11 cellular contexts compared by ENCODE assay signal in genomic region chr2:240134466-240134865, GRCh38. TPM values are rescaled to one million over a fixed set of nuclear protein-coding genes. Genes with fewer than 3 reads are reported as not detected.
DNase-seq lines count a peak whose midpoint lies in the region; ATAC-seq, FAIRE-seq and TF ChIP-seq lines count a peak whose summit lies in the region.
"Had no signal": no experiment of that assay in that cellular context is flagged by ENCODE, and none has a peak within 500 bp of the region (broad histone marks: within the 10 kb centered on the region; RNA-seq: fewer than 3 reads in every experiment).

No MANE protein-coding gene starts in this region.

- H3K4me3 ChIP-seq in A549 (peak overlapping the region; percentile 97; the same call in 1 of the 3 replicates), mesendoderm (ENCODE audit: low read length) (no peak overlapping the region), WERI-Rb-1 (ENCODE audit: low read depth, low read length) (no peak overlapping the region), gastroesophageal sphincter (no peak overlapping the region), mucosa of descending colon (no peak overlapping the region)

- H2BK20ac ChIP-seq in H9 (ENCODE audit: low read depth, low read length, poor library complexity, severe bottlenecking): no peak overlapping the region

- H3K4ac ChIP-seq in H9 (ENCODE audit: low read depth, low read length): no peak overlapping the region
- H3K4ac ChIP-seq in mesendoderm (ENCODE audit: low read depth, low read length): no peak overlapping the region

- H3K4me2 ChIP-seq in A549 (peak overlapping the region; percentile 88), H9 (ENCODE audit: insufficient read depth, insufficient read length, low read length) (peak overlapping the region; percentile 92), mesendoderm (ENCODE audit: low read length) (no peak overlapping the region)

- no peak overlapping the region for H4K91ac ChIP-seq in H9 (ENCODE audit: insufficient read length, low read depth, low read length)

- POLR2A ChIA-PET in A549 (lab: Yijun Ruan, JAX) (no interaction called here), HEK293T (lab: Yijun Ruan, JAX) (no interaction called here)

- no peak overlapping the region for H2AK5ac ChIP-seq in H9 (ENCODE audit: insufficient read length, low read length)
- no peak overlapping the region for H2AK5ac ChIP-seq in mesendoderm (ENCODE audit: low read length)

- H3K79me2 ChIP-seq in H9 (ENCODE audit: insufficient read depth, low read length): peaks cover 13% of the 10 kb centered on the region; the same call in 1 of the 2 replicates
- peaks cover 18% of the 10 kb centered on the region for H3K79me2 ChIP-seq in mesendoderm (ENCODE audit: control insufficient read depth, insufficient read depth, low read length)

- no peak for FAIRE-seq in A549 (lab: Jason Lieb, UNC)

- CTCF ChIA-PET in A549 (lab: Yijun Ruan, JAX) (interaction anchor here (1.0 to 3.9 kb wide), 4 partner anchors 9 to 73 kb away, joined by 3 to 29 read pairs (median 4); no protein-coding TSS in a partner anchor), HEK293T (lab: Yijun Ruan, JAX) (no interaction called here)

- no peaks in the 10 kb centered on the region for H4K20me1 ChIP-seq in H9 (ENCODE audit: control insufficient read depth, insufficient read depth, insufficient read length)

- no peak overlapping the region for H3T11ph ChIP-seq in H9 (ENCODE audit: low read length)

- H3K56ac ChIP-seq in H9 (ENCODE audit: insufficient read length, low read depth, low read length) (no peak overlapping the region), mesendoderm (ENCODE audit: low read length) (peak overlapping the region; percentile 9)

- no peak overlapping the region for H3K9ac ChIP-seq in H9 (ENCODE audit: extremely low read depth, insufficient read length, low read length)
- H3K9ac ChIP-seq in mesendoderm (ENCODE audit: low read length): peak overlapping the region; percentile 88

- no peak for DNase-seq in A549 (ENCODE audit: low read depth in 1 of 2, low spot score in 1 of 2)
- peak; percentile 17 for DNase-seq in H9
- no peak for DNase-seq in mesendoderm
- no peak for DNase-seq in HEK293T (ENCODE audit: extremely low spot score)
- no peak for DNase-seq in WERI-Rb-1
- DNase-seq in mucosa of descending colon: no peak
- DNase-seq: activated CD4-positive, CD25-positive, alpha-beta regulatory T cell had no signal

- peaks cover 9% of the 10 kb centered on the region for H3K36me3 ChIP-seq in mesendoderm (ENCODE audit: control insufficient read depth, insufficient read depth, low read length)
- H3K36me3 ChIP-seq in WERI-Rb-1: peaks cover 44% of the 10 kb centered on the region
- peaks cover 0 to 45% of the 10 kb centered on the region in 2 donors for H3K36me3 ChIP-seq in gastroesophageal sphincter
- peaks cover 5% of the 10 kb centered on the region for H3K36me3 ChIP-seq in mucosa of descending colon (ENCODE audit: low read depth)

- H3K9me3 Mint-ChIP-seq in H9: no peaks in the 10 kb centered on the region
- H3K9me3 Mint-ChIP-seq in activated naive CD8-positive, alpha-beta T cell (ENCODE audit: low read depth): no peaks in the 10 kb centered on the region

- peaks cover 15 to 23% of the 10 kb centered on the region in 2 experiments for H3K4me1 Mint-ChIP-seq in H9
- peaks cover 27% of the 10 kb centered on the region for H3K4me1 Mint-ChIP-seq in activated naive CD8-positive, alpha-beta T cell (ENCODE audit: low read depth)

- peak overlapping the region; percentile 95 to 98 for H3K4me3 Mint-ChIP-seq in H9
- H3K4me3 Mint-ChIP-seq in activated naive CD8-positive, alpha-beta T cell: peak overlapping the region; percentile 96

- H4K8ac ChIP-seq in H9 (replicated peaks; ENCODE audit: insufficient read length, low read depth, low read length): no peak overlapping the region
- no peak overlapping the region for H4K8ac ChIP-seq in mesendoderm (ENCODE audit: low read depth, low read length)

- H2BK120ac ChIP-seq in H9 (ENCODE audit: low read depth, low read length, poor library complexity, severe bottlenecking) (no peak overlapping the region), mesendoderm (ENCODE audit: low read depth, low read length) (no peak overlapping the region)

- H3K23ac ChIP-seq in H9 (ENCODE audit: insufficient read length, low read depth, low read length): no peak overlapping the region
- H3K23ac ChIP-seq in mesendoderm (ENCODE audit: low read length): no peak overlapping the region

- H3K36me3 Mint-ChIP-seq in H9 (ENCODE audit: insufficient read depth in 1 of 3, low read depth in 3 of 3): peaks cover 28 to 46% (median 45%) of the 10 kb centered on the region in 3 experiments
- peaks cover 2% of the 10 kb centered on the region for H3K36me3 Mint-ChIP-seq in activated naive CD8-positive, alpha-beta T cell

- H3K9me3 ChIP-seq in A549 (no peaks in the 10 kb centered on the region), H9 (ENCODE audit: control insufficient read depth, low read depth, low read length) (no peaks in the 10 kb centered on the region), WERI-Rb-1 (ENCODE audit: severe bottlenecking) (no peaks in the 10 kb centered on the region), gastroesophageal sphincter (no peaks in the 10 kb centered on the region), mucosa of descending colon (no peaks in the 10 kb centered on the region)

- no peak overlapping the region for H2AFZ ChIP-seq in H9 (ENCODE audit: low read length)

- H4K5ac ChIP-seq in H9 (ENCODE audit: insufficient read length, low read depth, low read length): no peak overlapping the region
- no peak overlapping the region for H4K5ac ChIP-seq in mesendoderm (ENCODE audit: low read length)

- H3K79me1 ChIP-seq in H9 (ENCODE audit: insufficient read depth, low read depth, low read length, poor library complexity, severe bottlenecking) (no peaks in the 10 kb centered on the region), mesendoderm (ENCODE audit: low read length) (peaks cover 20% of the 10 kb centered on the region)

- no peak overlapping the region for H3K14ac ChIP-seq in H9 (ENCODE audit: insufficient read depth, low read length)

- H3K23me2 ChIP-seq in H9 (ENCODE audit: insufficient read length, low read depth, low read length, poor library complexity, severe bottlenecking): peaks cover 7% of the 10 kb centered on the region

- WGBS in A549 (ENCODE audit: missing lambda C conversion rate): 87% methylated on average over 6 of the region's 6 CpGs
- no CpG with 5 or more reads among the region's 6 CpGs for WGBS in H9 (ENCODE audit: extremely low coverage, insufficient read length, low lambda C conversion rate)
- WGBS in mesendoderm (ENCODE audit: extremely low coverage, insufficient coverage, low lambda C conversion rate): no CpG with 5 or more reads among the region's 6 CpGs
- WGBS in gastroesophageal sphincter (ENCODE audit: low coverage in 1 of 2), 2 donors: 85 to 93% methylated on average over 4 to 5 of the region's 6 CpGs

- intact Hi-C loops in mucosa of descending colon (cut with DNase I, micrococcal nuclease): no loop called here

- H3K27me3 Mint-ChIP-seq in H9 (ENCODE audit: low read depth): peaks cover 18% of the 10 kb centered on the region
- no peaks in the 10 kb centered on the region for H3K27me3 Mint-ChIP-seq in activated naive CD8-positive, alpha-beta T cell

- TF ChIP-seq POLR2A in A549 (IDR thresholded peaks at IDR 0.05; ENCODE audit: low read length) (no peak), gastroesophageal sphincter (IDR thresholded peaks at IDR 0.05) (no peak)

- no peak overlapping the region for H2BK12ac ChIP-seq in H9 (ENCODE audit: insufficient read length, low read depth, low read length)

- no peak overlapping the region for H2BK15ac ChIP-seq in H9 (ENCODE audit: low read depth, low read length)
- H2BK15ac ChIP-seq in mesendoderm (replicated peaks; ENCODE audit: low read depth): no peak overlapping the region

- H3K27ac Mint-ChIP-seq in H9: peak overlapping the region in 1 of 3 experiments; percentile 64; a peak in 2 of 7 replicates
- H3K27ac Mint-ChIP-seq in activated naive CD8-positive, alpha-beta T cell: peak overlapping the region; percentile 93

- TF ChIP-seq CTCF in A549 (IDR thresholded peaks at IDR 0.05) (no peak), H9 (conservative IDR thresholded peaks at IDR 0.05) (no peak), WERI-Rb-1 (IDR thresholded peaks at IDR 0.05; ENCODE audit: low read depth, low read length) (no peak), gastroesophageal sphincter (IDR thresholded peaks at IDR 0.05) (no peak), mucosa of descending colon (IDR thresholded peaks at IDR 0.05) (no peak)

- no peak overlapping the region for H2BK5ac ChIP-seq in H9 (ENCODE audit: insufficient read length, low read length)
- H2BK5ac ChIP-seq in mesendoderm (ENCODE audit: low read length): no peak overlapping the region

- H3K18ac ChIP-seq in H9 (ENCODE audit: insufficient read length, low read depth, low read length): no peak overlapping the region
- no peak overlapping the region for H3K18ac ChIP-seq in mesendoderm (ENCODE audit: low read length)

- H3K27me3 ChIP-seq in H9 (ENCODE audit: insufficient read depth, low read length): no peaks in the 10 kb centered on the region; the same call in 1 of the 2 replicates
- no peaks in the 10 kb centered on the region for H3K27me3 ChIP-seq in mesendoderm (ENCODE audit: insufficient read depth, low read length, poor library complexity)
- H3K27me3 ChIP-seq in WERI-Rb-1 (ENCODE audit: insufficient read depth, low read depth, severe bottlenecking): no peaks in the 10 kb centered on the region
- no peaks in the 10 kb centered on the region for H3K27me3 ChIP-seq in gastroesophageal sphincter

- peaks cover 11% of the 10 kb centered on the region; the same call in 2 of the 3 replicates for H3K4me1 ChIP-seq in A549
- no peaks in the 10 kb centered on the region; the same call in 1 of the 2 replicates for H3K4me1 ChIP-seq in H9 (ENCODE audit: insufficient read depth, low read length)
- H3K4me1 ChIP-seq in mesendoderm (ENCODE audit: control insufficient read depth, low read depth, low read length): peaks cover 5% of the 10 kb centered on the region
- H3K4me1 ChIP-seq in gastroesophageal sphincter: peaks cover 2 to 27% (median 9%) of the 10 kb centered on the region in 3 donors
- peaks cover 5% of the 10 kb centered on the region for H3K4me1 ChIP-seq in mucosa of descending colon (ENCODE audit: low read depth)

- no peak for TF ChIP-seq EP300 in A549 (IDR thresholded peaks at IDR 0.05)
- no peak for TF ChIP-seq EP300 in gastroesophageal sphincter (IDR thresholded peaks at IDR 0.05)

- no peak for ATAC-seq in A549
- no peak for ATAC-seq in gastroesophageal sphincter
- ATAC-seq in mucosa of descending colon: no peak

- no peak overlapping the region for H3K27ac ChIP-seq in A549
- H3K27ac ChIP-seq in H9 (ENCODE audit: insufficient read length, low read depth, low read length): no peak overlapping the region
- no peak overlapping the region for H3K27ac ChIP-seq in mesendoderm (ENCODE audit: low read depth, low read length)
- H3K27ac ChIP-seq in WERI-Rb-1: no peak overlapping the region
- H3K27ac ChIP-seq in gastroesophageal sphincter: no peak overlapping the region

- no peak for TF ChIP-seq RAD21 in A549 (conservative IDR thresholded peaks at IDR 0.05 in 1 of 2, IDR thresholded peaks at IDR 0.05 in 1 of 2)

RNA-seq across cellular contexts. Expression of gene COPS9, which starts 1.6 kb away (rescaled TPM):
- polyA plus RNA-seq in A549 (2011; rRNA removed) (233 and 321 TPM in 2 replicates), A549 (2017; fragmentation: RNase III; extraction: RNeasy Plus Mini Kit Qiagen cat#74134 plus additional on column Dnase treatment) (356 to 380 TPM (median 358 TPM) in 3 replicates)
- polyA plus RNA-seq in A549 (2012; cell fraction: cytosol; rRNA removed): 628 and 635 TPM in 2 replicates
- polyA plus RNA-seq in A549 (2012; cell fraction: nucleus; rRNA removed): 196 and 213 TPM in 2 replicates
- 9.5 and 13.9 TPM in 2 replicates for polyA minus RNA-seq in A549 (2011; rRNA and poly(A)+ RNA removed)
- total RNA-seq in H9 (2021) (142 and 149 TPM in 2 replicates), gastroesophageal sphincter (100 to 1,000 TPM; 151 to 252 (median 169) TPM), mucosa of descending colon (100 to 1,000 TPM in 1 of 3 donors, 10 to 100 TPM in 2; 83.9 to 129 (median 94.3) TPM)
- polyA plus RNA-seq in mesendoderm (2013, experiment 1 of 2): 303 TPM
- 290 TPM for polyA plus RNA-seq in mesendoderm (2013, experiment 2 of 2)

RNA-seq across cellular contexts. Expression of gene OTOS, which starts 6.0 kb away (rescaled TPM):
- not detected in 2 replicates for polyA plus RNA-seq in A549 (2011; rRNA removed)
- polyA plus RNA-seq in A549 (2012; cell fraction: cytosol; rRNA removed): not detected in 2 replicates
- not detected in 2 replicates for polyA plus RNA-seq in A549 (2012; cell fraction: nucleus; rRNA removed)
- not detected in 3 replicates for polyA plus RNA-seq in A549 (2017; fragmentation: RNase III; extraction: RNeasy Plus Mini Kit Qiagen cat#74134 plus additional on column Dnase treatment)
- polyA minus RNA-seq in A549 (2011; rRNA and poly(A)+ RNA removed): not detected in 2 replicates
- total RNA-seq in H9 (2021): not detected in 2 replicates
- polyA plus RNA-seq in mesendoderm (2013, experiment 1 of 2): not detected
- not detected for polyA plus RNA-seq in mesendoderm (2013, experiment 2 of 2)
- not detected for total RNA-seq in gastroesophageal sphincter
- total RNA-seq in mucosa of descending colon: not detected
- total RNA-seq: dermis microvascular lymphatic vessel endothelial cell, liver had no signal
- polyA plus RNA-seq: liver had no signal
